In the genomic region with DNA sequence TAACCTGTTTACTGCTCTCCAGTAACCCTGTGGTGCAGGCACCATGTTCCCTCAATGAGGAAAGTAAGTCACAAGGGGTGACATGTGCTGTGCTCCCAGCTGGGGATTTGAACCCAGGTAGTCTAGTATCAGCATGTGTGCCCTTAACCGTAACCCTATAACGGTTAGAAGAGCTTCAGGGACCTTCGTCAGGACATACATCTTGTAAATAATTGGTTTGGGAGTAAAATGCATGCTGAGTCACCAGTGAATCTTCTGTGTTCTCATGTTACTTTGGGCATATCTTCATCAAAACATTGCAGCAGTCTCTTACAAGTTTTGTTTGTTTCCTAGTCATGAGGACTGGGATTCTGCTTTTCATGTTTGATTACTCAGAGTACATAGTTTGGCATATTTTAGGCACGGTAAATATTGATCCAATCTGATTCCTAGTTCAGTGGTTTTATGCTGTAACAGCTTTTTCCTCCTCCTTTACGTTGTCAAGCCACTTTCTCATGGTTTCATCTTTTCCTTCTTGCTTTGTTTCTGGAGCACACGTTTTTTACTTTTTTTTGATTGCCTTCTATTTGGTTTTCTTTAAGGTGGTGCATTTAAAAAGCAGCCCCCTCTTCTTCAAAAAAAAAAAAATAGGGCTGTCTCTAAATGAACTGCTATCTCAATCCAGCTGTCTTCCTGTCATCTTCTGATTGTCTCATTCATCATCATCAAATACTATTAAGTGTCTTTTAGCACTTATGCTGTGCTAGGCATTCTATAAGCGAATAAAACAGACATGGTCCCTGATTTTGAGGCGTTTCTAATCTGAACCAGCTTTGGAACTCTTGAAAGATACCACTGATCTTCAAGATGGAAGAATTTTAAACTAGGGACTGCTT, we compare ENCODE assay signal across 1 cellular context.
TF ChIP-seq lines count a peak whose summit lies in the region.

No MANE protein-coding gene starts in this region.

TF ChIP-seq in GM23338, 12 proteins besides CTCF, POLR2A, EP300 and RAD21 (continued from another document):
- TF ChIP-seq, protein P1, sequence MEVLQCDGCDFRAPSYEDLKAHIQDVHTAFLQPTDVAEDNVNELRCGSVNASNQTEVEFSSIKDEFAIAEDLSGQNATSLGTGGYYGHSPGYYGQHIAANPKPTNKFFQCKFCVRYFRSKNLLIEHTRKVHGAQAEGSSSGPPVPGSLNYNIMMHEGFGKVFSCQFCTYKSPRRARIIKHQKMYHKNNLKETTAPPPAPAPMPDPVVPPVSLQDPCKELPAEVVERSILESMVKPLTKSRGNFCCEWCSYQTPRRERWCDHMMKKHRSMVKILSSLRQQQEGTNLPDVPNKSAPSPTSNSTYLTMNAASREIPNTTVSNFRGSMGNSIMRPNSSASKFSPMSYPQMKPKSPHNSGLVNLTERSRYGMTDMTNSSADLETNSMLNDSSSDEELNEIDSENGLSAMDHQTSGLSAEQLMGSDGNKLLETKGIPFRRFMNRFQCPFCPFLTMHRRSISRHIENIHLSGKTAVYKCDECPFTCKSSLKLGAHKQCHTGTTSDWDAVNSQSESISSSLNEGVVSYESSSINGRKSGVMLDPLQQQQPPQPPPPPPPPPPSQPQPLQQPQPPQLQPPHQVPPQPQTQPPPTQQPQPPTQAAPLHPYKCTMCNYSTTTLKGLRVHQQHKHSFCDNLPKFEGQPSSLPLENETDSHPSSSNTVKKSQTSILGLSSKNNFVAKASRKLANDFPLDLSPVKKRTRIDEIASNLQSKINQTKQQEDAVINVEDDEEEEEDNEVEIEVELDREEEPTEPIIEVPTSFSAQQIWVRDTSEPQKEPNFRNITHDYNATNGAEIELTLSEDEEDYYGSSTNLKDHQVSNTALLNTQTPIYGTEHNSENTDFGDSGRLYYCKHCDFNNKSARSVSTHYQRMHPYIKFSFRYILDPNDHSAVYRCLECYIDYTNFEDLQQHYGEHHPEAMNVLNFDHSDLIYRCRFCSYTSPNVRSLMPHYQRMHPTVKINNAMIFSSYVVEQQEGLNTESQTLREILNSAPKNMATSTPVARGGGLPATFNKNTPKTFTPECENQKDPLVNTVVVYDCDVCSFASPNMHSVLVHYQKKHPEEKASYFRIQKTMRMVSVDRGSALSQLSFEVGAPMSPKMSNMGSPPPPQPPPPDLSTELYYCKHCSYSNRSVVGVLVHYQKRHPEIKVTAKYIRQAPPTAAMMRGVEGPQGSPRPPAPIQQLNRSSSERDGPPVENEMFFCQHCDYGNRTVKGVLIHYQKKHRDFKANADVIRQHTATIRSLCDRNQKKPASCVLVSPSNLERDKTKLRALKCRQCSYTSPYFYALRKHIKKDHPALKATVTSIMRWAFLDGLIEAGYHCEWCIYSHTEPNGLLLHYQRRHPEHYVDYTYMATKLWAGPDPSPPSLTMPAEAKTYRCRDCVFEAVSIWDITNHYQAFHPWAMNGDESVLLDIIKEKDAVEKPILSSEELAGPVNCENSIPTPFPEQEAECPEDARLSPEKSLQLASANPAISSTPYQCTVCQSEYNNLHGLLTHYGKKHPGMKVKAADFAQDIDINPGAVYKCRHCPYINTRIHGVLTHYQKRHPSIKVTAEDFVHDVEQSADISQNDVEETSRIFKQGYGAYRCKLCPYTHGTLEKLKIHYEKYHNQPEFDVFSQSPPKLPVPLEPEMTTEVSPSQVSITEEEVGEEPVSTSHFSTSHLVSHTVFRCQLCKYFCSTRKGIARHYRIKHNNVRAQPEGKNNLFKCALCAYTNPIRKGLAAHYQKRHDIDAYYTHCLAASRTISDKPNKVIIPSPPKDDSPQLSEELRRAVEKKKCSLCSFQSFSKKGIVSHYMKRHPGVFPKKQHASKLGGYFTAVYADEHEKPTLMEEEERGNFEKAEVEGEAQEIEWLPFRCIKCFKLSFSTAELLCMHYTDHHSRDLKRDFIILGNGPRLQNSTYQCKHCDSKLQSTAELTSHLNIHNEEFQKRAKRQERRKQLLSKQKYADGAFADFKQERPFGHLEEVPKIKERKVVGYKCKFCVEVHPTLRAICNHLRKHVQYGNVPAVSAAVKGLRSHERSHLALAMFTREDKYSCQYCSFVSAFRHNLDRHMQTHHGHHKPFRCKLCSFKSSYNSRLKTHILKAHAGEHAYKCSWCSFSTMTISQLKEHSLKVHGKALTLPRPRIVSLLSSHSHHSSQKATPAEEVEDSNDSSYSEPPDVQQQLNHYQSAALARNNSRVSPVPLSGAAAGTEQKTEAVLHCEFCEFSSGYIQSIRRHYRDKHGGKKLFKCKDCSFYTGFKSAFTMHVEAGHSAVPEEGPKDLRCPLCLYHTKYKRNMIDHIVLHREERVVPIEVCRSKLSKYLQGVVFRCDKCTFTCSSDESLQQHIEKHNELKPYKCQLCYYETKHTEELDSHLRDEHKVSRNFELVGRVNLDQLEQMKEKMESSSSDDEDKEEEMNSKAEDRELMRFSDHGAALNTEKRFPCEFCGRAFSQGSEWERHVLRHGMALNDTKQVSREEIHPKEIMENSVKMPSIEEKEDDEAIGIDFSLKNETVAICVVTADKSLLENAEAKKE (CRISPR knock-in tag; IDR thresholded peaks at IDR 0.05): no peak
- TF ChIP-seq ZNF331 (CRISPR knock-in tag; IDR thresholded peaks at IDR 0.05; ENCODE audit: low read depth) (no peak), JUNB (IDR thresholded peaks at IDR 0.05; ENCODE audit: unreplicated experiment) (no peak), CREB1 (CRISPR knock-in tag; IDR thresholded peaks at IDR 0.05; ENCODE audit: low read depth) (no peak), EZH2 (IDR thresholded peaks at IDR 0.05; ENCODE audit: low read depth, unreplicated experiment) (no peak), EZH2phosphoT487 (IDR thresholded peaks at IDR 0.05; ENCODE audit: unreplicated experiment) (no peak)
- TF ChIP-seq, protein P2, sequence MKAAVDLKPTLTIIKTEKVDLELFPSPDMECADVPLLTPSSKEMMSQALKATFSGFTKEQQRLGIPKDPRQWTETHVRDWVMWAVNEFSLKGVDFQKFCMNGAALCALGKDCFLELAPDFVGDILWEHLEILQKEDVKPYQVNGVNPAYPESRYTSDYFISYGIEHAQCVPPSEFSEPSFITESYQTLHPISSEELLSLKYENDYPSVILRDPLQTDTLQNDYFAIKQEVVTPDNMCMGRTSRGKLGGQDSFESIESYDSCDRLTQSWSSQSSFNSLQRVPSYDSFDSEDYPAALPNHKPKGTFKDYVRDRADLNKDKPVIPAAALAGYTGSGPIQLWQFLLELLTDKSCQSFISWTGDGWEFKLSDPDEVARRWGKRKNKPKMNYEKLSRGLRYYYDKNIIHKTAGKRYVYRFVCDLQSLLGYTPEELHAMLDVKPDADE (IDR thresholded peaks at IDR 0.05): no peak
- TF ChIP-seq, protein P3, sequence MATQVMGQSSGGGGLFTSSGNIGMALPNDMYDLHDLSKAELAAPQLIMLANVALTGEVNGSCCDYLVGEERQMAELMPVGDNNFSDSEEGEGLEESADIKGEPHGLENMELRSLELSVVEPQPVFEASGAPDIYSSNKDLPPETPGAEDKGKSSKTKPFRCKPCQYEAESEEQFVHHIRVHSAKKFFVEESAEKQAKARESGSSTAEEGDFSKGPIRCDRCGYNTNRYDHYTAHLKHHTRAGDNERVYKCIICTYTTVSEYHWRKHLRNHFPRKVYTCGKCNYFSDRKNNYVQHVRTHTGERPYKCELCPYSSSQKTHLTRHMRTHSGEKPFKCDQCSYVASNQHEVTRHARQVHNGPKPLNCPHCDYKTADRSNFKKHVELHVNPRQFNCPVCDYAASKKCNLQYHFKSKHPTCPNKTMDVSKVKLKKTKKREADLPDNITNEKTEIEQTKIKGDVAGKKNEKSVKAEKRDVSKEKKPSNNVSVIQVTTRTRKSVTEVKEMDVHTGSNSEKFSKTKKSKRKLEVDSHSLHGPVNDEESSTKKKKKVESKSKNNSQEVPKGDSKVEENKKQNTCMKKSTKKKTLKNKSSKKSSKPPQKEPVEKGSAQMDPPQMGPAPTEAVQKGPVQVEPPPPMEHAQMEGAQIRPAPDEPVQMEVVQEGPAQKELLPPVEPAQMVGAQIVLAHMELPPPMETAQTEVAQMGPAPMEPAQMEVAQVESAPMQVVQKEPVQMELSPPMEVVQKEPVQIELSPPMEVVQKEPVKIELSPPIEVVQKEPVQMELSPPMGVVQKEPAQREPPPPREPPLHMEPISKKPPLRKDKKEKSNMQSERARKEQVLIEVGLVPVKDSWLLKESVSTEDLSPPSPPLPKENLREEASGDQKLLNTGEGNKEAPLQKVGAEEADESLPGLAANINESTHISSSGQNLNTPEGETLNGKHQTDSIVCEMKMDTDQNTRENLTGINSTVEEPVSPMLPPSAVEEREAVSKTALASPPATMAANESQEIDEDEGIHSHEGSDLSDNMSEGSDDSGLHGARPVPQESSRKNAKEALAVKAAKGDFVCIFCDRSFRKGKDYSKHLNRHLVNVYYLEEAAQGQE (IDR thresholded peaks at IDR 0.05; ENCODE audit: unreplicated experiment): no peak
TF ChIP-seq in GM23338: peak in this region for 0.
